Comparison of ENCODE assay signal across 10 cellular contexts in the genomic region with DNA sequence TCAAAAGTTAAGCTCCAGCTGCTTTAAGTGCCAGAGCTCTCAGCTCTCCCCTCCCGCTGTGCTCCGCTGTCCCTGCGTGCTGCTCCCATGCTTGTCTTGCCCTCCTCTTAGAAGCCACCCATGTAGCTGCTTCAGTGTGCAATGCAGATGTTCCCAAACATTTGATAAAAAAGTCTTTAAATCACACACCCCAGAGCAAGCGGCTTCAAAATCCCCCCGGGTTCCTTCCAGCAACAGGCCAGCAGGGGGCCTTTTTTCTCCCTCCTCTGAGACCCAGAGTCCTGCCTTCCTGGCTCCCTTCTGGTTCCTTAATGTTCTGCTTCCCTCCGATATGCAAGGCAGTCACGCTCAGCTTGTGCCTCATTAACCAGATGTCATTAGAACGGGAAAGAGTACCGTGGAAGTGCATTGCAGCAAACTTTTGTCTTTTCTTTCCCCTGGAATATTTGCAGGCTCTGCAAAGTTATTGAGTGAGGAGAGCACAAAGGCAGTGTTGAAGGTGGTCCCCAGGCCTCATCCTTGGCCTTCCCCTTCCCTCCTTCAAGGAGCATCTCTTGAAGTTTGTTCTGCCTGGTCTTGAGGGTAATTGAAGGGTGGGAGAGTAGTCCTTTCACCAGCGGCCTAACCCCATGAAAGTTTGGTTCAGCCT. TPM values are rescaled to one million over a fixed set of nuclear protein-coding genes. Genes with fewer than 3 reads are reported as not detected.
DNase-seq lines count a peak whose midpoint lies in the region; ATAC-seq and TF ChIP-seq lines count a peak whose summit lies in the region.
"Had no signal": no experiment of that assay in that cellular context is flagged by ENCODE, and none has a peak within 500 bp of the region (broad histone marks: within the 10 kb centered on the region; RNA-seq: fewer than 3 reads in every experiment).

No MANE protein-coding gene starts in this region.

- H3K27me3 Mint-ChIP-seq in stimulated activated naive B cell treated with anti-CD40 and anti-IgM and Interleukin-4, amounts not matched to agents 10 μg/mL and 1 μg/mL and 100 μg/mL, for 72 hours, result peaks cover 13 to 32% of the 10 kb centered on the region in 2 donors

- H3K4me1 ChIP-seq in Panc1 (ENCODE audit: control insufficient read depth, insufficient read depth, low read length), result peaks cover 5% of the 10 kb centered on the region
- no peaks in the 10 kb centered on the region for H3K4me1 ChIP-seq in adrenal gland (replicated peaks in 1 of 2)

- intact Hi-C loops in Panc1 (cut with micrococcal nuclease; ENCODE audit: unreplicated experiment) (no loop called here), adrenal gland (cut with DNase I) (loop anchor here in 1 of 2 donors (5.0 kb wide), 1 partner anchor 203 kb away; no protein-coding TSS in a partner anchor)

- ATAC-seq in Panc1, result peak; percentile 54; the same call in 1 of the 2 replicates
- ATAC-seq in stimulated activated naive B cell treated with anti-CD40 and anti-IgM and Interleukin-4, amounts not matched to agents 10 μg/mL and 1 μg/mL and 100 μg/mL, for 72 hours (replicated peaks), result peak; percentile 59 to 65
- no peak for ATAC-seq in HG03521 (IDR thresholded peaks at IDR 0.05; ENCODE audit: unreplicated experiment)
- ATAC-seq: stimulated activated effector memory CD8-positive, alpha-beta T cell treated with anti-CD3 and anti-CD28 coated beads, Interleukin-12 subunit alpha, Interleukin-12 subunit beta, amount 100 ng/mL, for 72 hours had no signal

- no peak overlapping the region for H3K27ac Mint-ChIP-seq in stimulated activated naive B cell treated with anti-CD40 and anti-IgM and Interleukin-4, amounts not matched to agents 10 μg/mL and 1 μg/mL and 100 μg/mL, for 72 hours
- H3K27ac Mint-ChIP-seq: dendritic cell treated with granulocyte-macrophage colony-stimulating factor and Interleukin-4, amounts not matched to agents 40 ng/mL and 50 ng/mL, for 4 days; stimulated activated effector memory CD8-positive, alpha-beta T cell treated with anti-CD3 and anti-CD28 coated beads, Interleukin-12 subunit alpha, Interleukin-12 subunit beta, amount 100 ng/mL, for 72 hours had no signal

- POLR2A ChIA-PET in Panc1 (lab: Charles Lee), result no interaction called here

- H3K27ac ChIP-seq in Panc1 (ENCODE audit: low read length) (no peak overlapping the region), adrenal gland (no peak overlapping the region)

- no peaks in the 10 kb centered on the region for H3K9me3 ChIP-seq in Panc1 (ENCODE audit: control insufficient read depth, insufficient read depth, low read depth, low read length)
- H3K9me3 ChIP-seq in adrenal gland (replicated peaks in 1 of 3), result no peaks in the 10 kb centered on the region

- WGBS in adrenal gland, 4 donors, result 37 to 51% (median 48%) methylated on average over 10 of the region's 10 CpGs

- H3K27me3 ChIP-seq in Panc1 (ENCODE audit: control insufficient read depth, insufficient read depth, low read length) (no peaks in the 10 kb centered on the region), adrenal gland (no peaks in the 10 kb centered on the region)

- DNase-seq in ACHN (peak; percentile 52), GM13976 (ENCODE audit: low spot score) (peak; percentile 66), Panc1 (ENCODE audit: low read depth, low spot score) (no peak), adrenal gland (peak in 5 of 7 donors; percentile 40 to 66 (median 56)), inferior parietal cortex (ENCODE audit: extremely low spot score) (peak; percentile 41), occipital lobe (lab: John Stamatoyannopoulos, UW) (no peak)
- DNase-seq in stimulated activated naive B cell treated with anti-CD40 and anti-IgM and Interleukin-4, amounts not matched to agents 10 μg/mL and 1 μg/mL and 100 μg/mL, for 72 hours, result peak; percentile 14

- H3K4me3 Mint-ChIP-seq in stimulated activated naive B cell treated with anti-CD40 and anti-IgM and Interleukin-4, amounts not matched to agents 10 μg/mL and 1 μg/mL and 100 μg/mL, for 72 hours, result no peak overlapping the region
- H3K4me3 Mint-ChIP-seq: dendritic cell treated with granulocyte-macrophage colony-stimulating factor and Interleukin-4, amounts not matched to agents 40 ng/mL and 50 ng/mL, for 4 days; stimulated activated effector memory CD8-positive, alpha-beta T cell treated with anti-CD3 and anti-CD28 coated beads, Interleukin-12 subunit alpha, Interleukin-12 subunit beta, amount 100 ng/mL, for 72 hours had no signal

- CTCF ChIA-PET in Panc1 (lab: Charles Lee), result no interaction called here

- no peaks in the 10 kb centered on the region for H3K36me3 ChIP-seq in Panc1 (ENCODE audit: control insufficient read depth, insufficient read depth, low read length)
- H3K36me3 ChIP-seq in adrenal gland (replicated peaks in 1 of 2), result no peaks in the 10 kb centered on the region

- TF ChIP-seq POLR2A in adrenal gland (IDR thresholded peaks at IDR 0.05), result no peak

- BruUV-seq in Panc1 (replicated peaks; lab: Mats Ljungman, UMichigan), result no TSS peak

- H3K4me3 ChIP-seq in Panc1 (ENCODE audit: low read depth in 2 of 2, low read length in 2 of 2), result no peak overlapping the region
- H3K4me3 ChIP-seq in adrenal gland, result no peak overlapping the region

- H3K4me1 Mint-ChIP-seq in stimulated activated naive B cell treated with anti-CD40 and anti-IgM and Interleukin-4, amounts not matched to agents 10 μg/mL and 1 μg/mL and 100 μg/mL, for 72 hours, result peaks cover 8 to 9% of the 10 kb centered on the region in 2 donors

- TF ChIP-seq CTCF in GM13976 (IDR thresholded peaks at IDR 0.05; ENCODE audit: borderline replicate concordance, control extremely low read depth, extremely low read depth, insufficient read depth, missing control alignments), result peak; percentile 12
- TF ChIP-seq CTCF in Panc1 (IDR thresholded peaks at IDR 0.05), result peak; percentile 90
- peak; percentile 44 to 61 (median 57) for TF ChIP-seq CTCF in adrenal gland (IDR thresholded peaks at IDR 0.05)

- H3K9me3 Mint-ChIP-seq in stimulated activated naive B cell treated with anti-CD40 and anti-IgM and Interleukin-4, amounts not matched to agents 10 μg/mL and 1 μg/mL and 100 μg/mL, for 72 hours, result no peaks in the 10 kb centered on the region
- H3K9me3 Mint-ChIP-seq: dendritic cell treated with granulocyte-macrophage colony-stimulating factor and Interleukin-4, amounts not matched to agents 40 ng/mL and 50 ng/mL, for 4 days; stimulated activated effector memory CD8-positive, alpha-beta T cell treated with anti-CD3 and anti-CD28 coated beads, Interleukin-12 subunit alpha, Interleukin-12 subunit beta, amount 100 ng/mL, for 72 hours had no signal

- no peaks in the 10 kb centered on the region for H3K36me3 Mint-ChIP-seq in stimulated activated naive B cell treated with anti-CD40 and anti-IgM and Interleukin-4, amounts not matched to agents 10 μg/mL and 1 μg/mL and 100 μg/mL, for 72 hours
- H3K36me3 Mint-ChIP-seq: stimulated activated effector memory CD8-positive, alpha-beta T cell treated with anti-CD3 and anti-CD28 coated beads, Interleukin-12 subunit alpha, Interleukin-12 subunit beta, amount 100 ng/mL, for 72 hours had no signal

- in situ Hi-C loops in ACHN (cut with HindIII; ENCODE audit: low pct_ligation_motif_present, low pct_unique_long_range_greater_than_20kb, low sequenced_read_pairs) (no loop called here), GM13976 (cut with MboI; ENCODE audit: low sequenced_read_pairs, unreplicated experiment) (no loop called here), Panc1 (cut with HindIII; ENCODE audit: low pct_unique_long_range_greater_than_20kb, low sequenced_read_pairs) (no loop called here)

RNA-seq across cellular contexts. Expression of a gene that starts 25.5 kb away (rescaled TPM):
- total RNA-seq in Panc1 (2021; ENCODE audit: unreplicated experiment) (0.15 TPM), adrenal gland (under 1 TPM; 0.14 to 0.57 (median 0.26) TPM), occipital lobe (0.16 TPM)
- 0.31 TPM for polyA plus RNA-seq in Panc1 (2012; ENCODE audit: insufficient read length)
- polyA plus RNA-seq in adrenal gland, result 1 to 10 TPM in 2 of 3 donors, under 1 TPM in 1; 0.40 to 2.7 (median 1.9) TPM

RNA-seq across cellular contexts. Expression of a gene that starts 39.5 kb away (rescaled TPM):
- total RNA-seq in Panc1 (2021; ENCODE audit: unreplicated experiment) (not detected), adrenal gland (under 1 TPM in 2 of 8 donors, not detected in 6; 0.28 to 0.45 TPM), occipital lobe (not detected)
- polyA plus RNA-seq in Panc1 (2012; ENCODE audit: insufficient read length), result not detected
- under 1 TPM in 2 of 3 donors, not detected in 1; 0.29 to 0.30 TPM for polyA plus RNA-seq in adrenal gland

Comparison
In these comparisons a context has a peak if more than half of its experiments do, and no peak if none do; other contexts are left out.
1. DNase-seq: peak in ACHN (single experiment), GM13976 (single experiment), adrenal gland (5 of 7), inferior parietal cortex (single experiment) and stimulated activated naive B cell treated with anti-CD40 and anti-IgM and Interleukin-4, amounts not matched to agents 10 μg/mL and 1 μg/mL and 100 μg/mL, for 72 hours (single experiment); none in Panc1 (single experiment) and occipital lobe (single experiment).
2. CTCF ChIP-seq: peak in every context shown above with its lines; median percentile 90 in Panc1; 57 in adrenal gland; 12 in GM13976.